ENCODE assay signal across 8 cellular contexts in genomic region chr12:53995311-53996187, GRCh38. TPM values are rescaled to one million over a fixed set of nuclear protein-coding genes. Genes with fewer than 3 reads are reported as not detected.
DNase-seq lines count a peak whose midpoint lies in the region; ATAC-seq, FAIRE-seq and TF ChIP-seq lines count a peak whose summit lies in the region.

No MANE protein-coding gene starts in this region.

- no TSS peak for BruUV-seq in MCF 10A (replicated peaks; lab: Mats Ljungman, UMichigan)

- H3K27ac Mint-ChIP-seq in MCF 10A (ENCODE audit: low read depth, unreplicated experiment), result no peak overlapping the region

- no peak overlapping the region for H3K4me3 Mint-ChIP-seq in MCF 10A (ENCODE audit: unreplicated experiment)

- H3K27me3 ChIP-seq in breast epithelium (peaks cover 2 to 60% of the 10 kb centered on the region in 2 donors), SJCRH30 (peaks cover 14% of the 10 kb centered on the region), pancreas (peaks cover 0 to 81% (median 14%) of the 10 kb centered on the region in 4 donors)

- FAIRE-seq in pancreas (lab: Jason Lieb, UNC), result no peak

- no peak for TF ChIP-seq CTCF in breast epithelium (IDR thresholded peaks at IDR 0.05)
- no peak for TF ChIP-seq CTCF in MCF 10A (IDR thresholded peaks at IDR 0.05; ENCODE audit: unreplicated experiment)
- no peak for TF ChIP-seq CTCF in fibroblast of villous mesenchyme (IDR thresholded peaks at IDR 0.05; ENCODE audit: insufficient read depth, low read depth, low read length)
- TF ChIP-seq CTCF in pancreas (IDR thresholded peaks at IDR 0.05), result no peak
- TF ChIP-seq CTCF in omental fat pad (IDR thresholded peaks at IDR 0.05), result no peak

- no peaks in the 10 kb centered on the region for H3K9me3 Mint-ChIP-seq in MCF 10A (ENCODE audit: unreplicated experiment)

- H3K9me3 ChIP-seq in breast epithelium (no peaks in the 10 kb centered on the region), SJCRH30 (replicated peaks) (no peaks in the 10 kb centered on the region), pancreas (no peaks in the 10 kb centered on the region)

- ATAC-seq in pancreas (peak; percentile 14 to 57 (median 22)), omental fat pad (ENCODE audit: low FRiP score) (no peak)

- H3K4me1 ChIP-seq in breast epithelium, result peaks cover 4 to 9% of the 10 kb centered on the region in 2 donors
- H3K4me1 ChIP-seq in SJCRH30, result no peaks in the 10 kb centered on the region
- peaks cover 0 to 16% (median 12%) of the 10 kb centered on the region in 3 donors for H3K4me1 ChIP-seq in pancreas

- no peaks in the 10 kb centered on the region for H3K36me3 ChIP-seq in breast epithelium
- H3K36me3 ChIP-seq in SJCRH30, result no peaks in the 10 kb centered on the region
- no peaks in the 10 kb centered on the region for H3K36me3 ChIP-seq in pancreas

- peaks cover 7% of the 10 kb centered on the region for H3K27me3 Mint-ChIP-seq in MCF 10A (ENCODE audit: insufficient read depth, unreplicated experiment)

- DNase-seq in breast epithelium (ENCODE audit: low spot score in 2 of 2), result no peak
- no peak for DNase-seq in MCF 10A (ENCODE audit: unreplicated experiment)
- peak; percentile 81 for DNase-seq in SJCRH30
- DNase-seq in fibroblast of villous mesenchyme (ENCODE audit: low read depth), result peak; percentile 79
- peak in 1 of 6 donors; percentile 27 for DNase-seq in pancreas
- no peak for DNase-seq in epidermal melanocyte (ENCODE audit: insufficient read length, low spot score)
- DNase-seq in NCI-H1436 (lab: John Stamatoyannopoulos, UW), result no peak
- DNase-seq in omental fat pad (ENCODE audit: low spot score), result no peak

- intact Hi-C loops in breast epithelium (cut with DNase I; ENCODE audit: low total_unique reads) (no loop called here), MCF 10A (cut with micrococcal nuclease) (no loop called here), pancreas (cut with DNase I) (no loop called here)

- POLR2A ChIA-PET in MCF 10A (lab: Yijun Ruan, JAX), result interaction anchor here (0.7 kb wide), 1 partner anchor 150 kb away, joined by 3 read pairs; no protein-coding TSS in a partner anchor

- H3K4me3 ChIP-seq in breast epithelium, result peak overlapping the region; percentile 47 to 71 (median 71)
- H3K4me3 ChIP-seq in SJCRH30, result peak overlapping the region; percentile 62
- peak overlapping the region; percentile 60 for H3K4me3 ChIP-seq in fibroblast of villous mesenchyme (ENCODE audit: low read depth, low read length)
- peak overlapping the region in 2 of 4 donors; percentile 15 to 43 for H3K4me3 ChIP-seq in pancreas

- no peaks in the 10 kb centered on the region for H3K4me1 Mint-ChIP-seq in MCF 10A (ENCODE audit: insufficient read depth, unreplicated experiment)

- WGBS in pancreas, 2 donors, result 11 to 15% methylated on average over 50 of the region's 50 CpGs

- H3K27ac ChIP-seq in breast epithelium (peak overlapping the region; percentile 82 to 91), SJCRH30 (peak overlapping the region; percentile 80), pancreas (no peak overlapping the region)

- no peaks in the 10 kb centered on the region for H3K36me3 Mint-ChIP-seq in MCF 10A (ENCODE audit: insufficient read depth, unreplicated experiment)

- peak; percentile 34 for TF ChIP-seq POLR2A in breast epithelium (IDR thresholded peaks at IDR 0.05)

- CTCF ChIA-PET in MCF 10A (lab: Yijun Ruan, JAX), result interaction anchor here (0.6 to 1.0 kb wide), 2 partner anchors 132 to 214 kb away, joined by 3 read pairs; no protein-coding TSS in a partner anchor

RNA-seq across cellular contexts. Expression of gene HOXC9, which starts 4.4 kb away (rescaled TPM):
- total RNA-seq in breast epithelium (10 to 100 TPM in 1 of 3 donors, 1 to 10 TPM in 2; 3.8 to 16.8 (median 4.6) TPM), MCF 10A (2022) (5.2 and 6.0 TPM in 2 replicates), fibroblast of villous mesenchyme (0.86 and 7.4 TPM in 2 replicates), pancreas (under 1 TPM in 1 of 6 donors, not detected in 5; 0.19 TPM), omental fat pad (1 to 10 TPM in 1 of 4 donors, under 1 TPM in 2, not detected in 1; 0.28 to 2.0 (median 0.44) TPM)
- total RNA-seq in SJCRH30 (2014; rRNA removed; shearing (Covaris generic)), result 5.6 and 7.1 TPM in 2 replicates
- polyA plus RNA-seq in pancreas, result under 1 TPM; 0.26 to 0.27 TPM

RNA-seq across cellular contexts. Expression of gene HOXC10, which starts 10.6 kb away (rescaled TPM):
- total RNA-seq in breast epithelium (10 to 100 TPM in 1 of 3 donors, 1 to 10 TPM in 2; 2.0 to 10.9 (median 4.3) TPM), MCF 10A (2022) (not detected in 2 replicates), fibroblast of villous mesenchyme (0.43 and 5.2 TPM in 2 replicates), pancreas (under 1 TPM in 1 of 6 donors, not detected in 5; 0.08 TPM), omental fat pad (not detected)
- total RNA-seq in SJCRH30 (2014; rRNA removed; shearing (Covaris generic)), result 0.51 and 0.71 TPM in 2 replicates
- polyA plus RNA-seq in pancreas, result under 1 TPM in 1 of 2 donors, not detected in 1; 0.16 TPM

RNA-seq across cellular contexts. Expression of gene HOXC8, which starts 13.2 kb away (rescaled TPM):
- total RNA-seq in breast epithelium (1 to 10 TPM in 2 of 3 donors, under 1 TPM in 1; 0.73 to 5.4 (median 2.0) TPM), MCF 10A (2022) (6.0 and 6.9 TPM in 2 replicates), fibroblast of villous mesenchyme (0.86 and 2.6 TPM in 2 replicates), pancreas (not detected), omental fat pad (under 1 TPM in 2 of 4 donors, not detected in 2; 0.19 to 0.24 TPM)
- 0.05 TPM in 1 of 2 replicates, not detected in the other for total RNA-seq in SJCRH30 (2014; rRNA removed; shearing (Covaris generic))
- polyA plus RNA-seq in pancreas, result not detected

RNA-seq across cellular contexts. Expression of gene HOTAIR, which starts 20.8 kb away (rescaled TPM):
- total RNA-seq in breast epithelium, result 1 to 10 TPM in 1 of 3 donors, under 1 TPM in 1, not detected in 1; 0.73 to 1.3 TPM
- total RNA-seq in MCF 10A (2022), result 1.5 and 2.0 TPM in 2 replicates
- 1.0 and 1.5 TPM in 2 replicates for total RNA-seq in SJCRH30 (2014; rRNA removed; shearing (Covaris generic))
- 0.86 and 3.2 TPM in 2 replicates for total RNA-seq in fibroblast of villous mesenchyme
- total RNA-seq in pancreas, result not detected
- polyA plus RNA-seq in pancreas, result not detected
- under 1 TPM in 1 of 4 donors, not detected in 3; 0.32 TPM for total RNA-seq in omental fat pad

RNA-seq across cellular contexts. Expression of gene HOXC11, which starts 22.6 kb away (rescaled TPM):
- total RNA-seq in breast epithelium (under 1 TPM in 1 of 3 donors, not detected in 2; 0.29 TPM), MCF 10A (2022) (1.2 and 1.6 TPM in 2 replicates), fibroblast of villous mesenchyme (0.86 and 2.9 TPM in 2 replicates), pancreas (not detected), omental fat pad (not detected)
- 1.1 and 1.2 TPM in 2 replicates for total RNA-seq in SJCRH30 (2014; rRNA removed; shearing (Covaris generic))
- not detected for polyA plus RNA-seq in pancreas

Comparison
In these comparisons a context has a peak if more than half of its experiments do, and no peak if none do; other contexts are left out.
1. DNase-seq: peak in SJCRH30 (2 of 2) and fibroblast of villous mesenchyme (single experiment); none in breast epithelium (0 of 2), MCF 10A (single experiment), epidermal melanocyte (single experiment), NCI-H1436 (single experiment) and omental fat pad (single experiment).
2. H3K27ac ChIP-seq: peak in breast epithelium (2 of 2) and SJCRH30 (single experiment); none in pancreas (0 of 4).